Comparison of ENCODE assay signal across 15 cellular contexts in genomic region chr6:140817176-140817575, GRCh38.
A peak's percentile ranks its signal among the peaks of the same experiment; 100 is the strongest.
DNase-seq lines count a peak whose midpoint lies in the region; TF ChIP-seq lines count a peak whose summit lies in the region.
"Had no signal": no experiment of that assay in that cellular context is flagged by ENCODE, and none has a peak within 500 bp of the region (broad histone marks: within the 10 kb centered on the region; RNA-seq: fewer than 3 reads in every experiment).

No MANE protein-coding gene starts in this region.

- no peak overlapping the region for H2BK5ac ChIP-seq in trophoblast cell (ENCODE audit: low read depth, low read length, poor library complexity)

- H3K79me2 ChIP-seq in trophoblast cell (ENCODE audit: control insufficient read depth, insufficient read depth, low read length, poor library complexity): no peaks in the 10 kb centered on the region

- no peak for TF ChIP-seq CTCF in brain microvascular endothelial cell (IDR thresholded peaks at IDR 0.05; ENCODE audit: low read depth, low read length, missing control alignments)
- no peak for TF ChIP-seq CTCF in Peyer's patch (IDR thresholded peaks at IDR 0.05)
- no peak for TF ChIP-seq CTCF in suprapubic skin (IDR thresholded peaks at IDR 0.05)

- H3K27me3 ChIP-seq in brain microvascular endothelial cell (replicated peaks) (no peaks in the 10 kb centered on the region), trophoblast cell (ENCODE audit: insufficient read depth, low read length) (no peaks in the 10 kb centered on the region), Peyer's patch (no peaks in the 10 kb centered on the region), suprapubic skin (no peaks in the 10 kb centered on the region)
- H3K27me3 ChIP-seq: BLaER1 had no signal

- DNase-seq in Daoy (ENCODE audit: low read depth) (peak; percentile 9), brain microvascular endothelial cell (peak; percentile 27), iris pigment epithelial cell (ENCODE audit: low read depth) (peak; percentile 56), trophoblast cell (peak; percentile 8 to 71), Peyer's patch (no peak), COLO829 (ENCODE audit: low spot score) (no peak), germinal center (ENCODE audit: low spot score) (no peak), suprapubic skin (ENCODE audit: low spot score in 2 of 2) (no peak)
- DNase-seq: AML-193; CD8-positive, alpha-beta memory T cell; DMS53; GOT3; H9 had no signal

- WGBS in trophoblast cell (ENCODE audit: extremely low coverage, insufficient coverage, insufficient read length): no CpG with 5 or more reads among the region's 3 CpGs
- WGBS in suprapubic skin: 74% methylated on average over 3 of the region's 3 CpGs

- H3K79me1 ChIP-seq in trophoblast cell (ENCODE audit: low read length): no peaks in the 10 kb centered on the region

- H3K14ac ChIP-seq in trophoblast cell (ENCODE audit: low read length): no peak overlapping the region

- no peak overlapping the region for H3K4me3 ChIP-seq in brain microvascular endothelial cell (ENCODE audit: low read depth, low read length)
- no peak overlapping the region for H3K4me3 ChIP-seq in trophoblast cell (ENCODE audit: low read depth, low read length)
- H3K4me3 ChIP-seq in Peyer's patch: no peak overlapping the region
- no peak overlapping the region for H3K4me3 ChIP-seq in suprapubic skin
- H3K4me3 ChIP-seq: BLaER1 had no signal

- no peak overlapping the region for H3K9ac ChIP-seq in trophoblast cell (ENCODE audit: low read length)
- H3K9ac ChIP-seq: BLaER1 had no signal

- H2BK120ac ChIP-seq in trophoblast cell (ENCODE audit: insufficient read depth, low read length, poor library complexity): no peak overlapping the region

- H3K9me3 ChIP-seq in trophoblast cell (ENCODE audit: insufficient read depth, low read depth, low read length): no peaks in the 10 kb centered on the region
- H3K9me3 ChIP-seq in Peyer's patch: no peaks in the 10 kb centered on the region
- no peaks in the 10 kb centered on the region for H3K9me3 ChIP-seq in suprapubic skin
- H3K9me3 ChIP-seq: BLaER1 had no signal

- H4K8ac ChIP-seq in trophoblast cell (ENCODE audit: low read depth, low read length): no peak overlapping the region

- no peak overlapping the region for H3K4me2 ChIP-seq in trophoblast cell (ENCODE audit: low read length)
- H3K4me2 ChIP-seq: BLaER1 had no signal

- H2AFZ ChIP-seq in trophoblast cell (ENCODE audit: insufficient read depth, low read length, poor library complexity): no peak overlapping the region

- no peak for TF ChIP-seq EP300 in suprapubic skin (IDR thresholded peaks at IDR 0.05)

- H3K18ac ChIP-seq in trophoblast cell (ENCODE audit: low read length): no peak overlapping the region

- H4K12ac ChIP-seq in trophoblast cell (ENCODE audit: low read depth, low read length): no peak overlapping the region

- in situ Hi-C loops in brain microvascular endothelial cell (cut with HindIII; ENCODE audit: low pct_ligation_motif_present, low sequenced_read_pairs): no loop called here

- TF ChIP-seq POLR2A in Peyer's patch (IDR thresholded peaks at IDR 0.05) (no peak), suprapubic skin (IDR thresholded peaks at IDR 0.05) (no peak)

- H3K4ac ChIP-seq in trophoblast cell (ENCODE audit: low read depth, low read length): no peak overlapping the region

- no peak overlapping the region for H3K23ac ChIP-seq in trophoblast cell (ENCODE audit: low read length)

- H3K4me1 ChIP-seq in trophoblast cell (ENCODE audit: control insufficient read depth in 1 of 2, insufficient read depth in 2 of 2, low read length in 2 of 2): no peaks in the 10 kb centered on the region
- no peaks in the 10 kb centered on the region for H3K4me1 ChIP-seq in Peyer's patch
- H3K4me1 ChIP-seq in suprapubic skin: no peaks in the 10 kb centered on the region
- H3K4me1 ChIP-seq: BLaER1 had no signal

- H2AK5ac ChIP-seq in trophoblast cell (ENCODE audit: low read length): no peak overlapping the region

- H3K36me3 ChIP-seq in brain microvascular endothelial cell (replicated peaks): no peaks in the 10 kb centered on the region
- no peaks in the 10 kb centered on the region for H3K36me3 ChIP-seq in trophoblast cell (ENCODE audit: control insufficient read depth in 1 of 2, insufficient read depth in 2 of 2, low read length in 2 of 2)
- H3K36me3 ChIP-seq in Peyer's patch: no peaks in the 10 kb centered on the region
- no peaks in the 10 kb centered on the region for H3K36me3 ChIP-seq in suprapubic skin
- H3K36me3 ChIP-seq: BLaER1 had no signal

- H3K27ac ChIP-seq in brain microvascular endothelial cell (no peak overlapping the region), trophoblast cell (ENCODE audit: low read depth, low read length) (no peak overlapping the region), Peyer's patch (no peak overlapping the region), suprapubic skin (no peak overlapping the region)
- H3K27ac ChIP-seq: 22Rv1, BLaER1 had no signal

- no peak overlapping the region for H4K91ac ChIP-seq in trophoblast cell (ENCODE audit: low read depth, low read length)

- no peak overlapping the region for H2BK12ac ChIP-seq in trophoblast cell (ENCODE audit: low read length)

Comparison
In these comparisons a context has a peak if more than half of its experiments do, and no peak if none do; other contexts are left out.
1. DNase-seq: peak in Daoy (single experiment), brain microvascular endothelial cell (single experiment), iris pigment epithelial cell (single experiment) and trophoblast cell (2 of 2); none in Peyer's patch (0 of 3), COLO829 (single experiment), germinal center (single experiment) and suprapubic skin (0 of 2).